Comparison of ENCODE assay signal across 10 cellular contexts in genomic region chr12:109934026-109934425, GRCh38. TPM values are rescaled to one million over a fixed set of nuclear protein-coding genes. Genes with fewer than 3 reads are reported as not detected.
DNase-seq lines count a peak whose midpoint lies in the region; ATAC-seq, FAIRE-seq and TF ChIP-seq lines count a peak whose summit lies in the region.
"Had no signal": no experiment of that assay in that cellular context is flagged by ENCODE, and none has a peak within 500 bp of the region (broad histone marks: within the 10 kb centered on the region; RNA-seq: fewer than 3 reads in every experiment).

No MANE protein-coding gene starts in this region.

- TF ChIP-seq CTCF in Caco-2 (IDR thresholded peaks at IDR 0.05; ENCODE audit: insufficient read depth in 1 of 2, low read depth in 1 of 2, low read length in 1 of 2, severe bottlenecking in 1 of 2, unreplicated experiment in 1 of 2) (peak; percentile 28 to 62), H9 (conservative IDR thresholded peaks at IDR 0.05) (peak; percentile 60), HepG2 (CRISPR knock-in tag; IDR thresholded peaks at IDR 0.05) (peak; percentile 68)

- CTCF ChIA-PET in Caco-2 (lab: Charles Lee) (no interaction called here), HepG2 (lab: Yijun Ruan, JAX; ENCODE audit: low intra/inter-chr PET ratio, low total read pairs) (no interaction called here)

- in situ Hi-C loops in HepG2 (cut with HindIII; ENCODE audit: extremely low pct_ligation_motif_present, low pct_unique_long_range_greater_than_20kb), result no loop called here

- H3K4me3 ChIP-seq in Caco-2 (ENCODE audit: low read depth, low read length) (no peak overlapping the region), HepG2 (replicated peaks in 1 of 3; ENCODE audit: insufficient read depth in 1 of 3, low read depth in 2 of 3, low read length in 3 of 3) (no peak overlapping the region), neuronal stem cell (ENCODE audit: low read length in 2 of 2) (no peak overlapping the region)
- H3K4me3 ChIP-seq: stomach had no signal

- H4K8ac ChIP-seq in H9 (replicated peaks; ENCODE audit: insufficient read length, low read depth, low read length), result no peak overlapping the region
- H4K8ac ChIP-seq in neuronal stem cell (ENCODE audit: low read depth, low read length), result no peak overlapping the region

- no peak overlapping the region for H3K27ac ChIP-seq in H9 (ENCODE audit: insufficient read length, low read depth, low read length)
- no peak overlapping the region for H3K27ac ChIP-seq in HepG2 (ENCODE audit: extremely low read length, insufficient read depth, low read length)
- H3K27ac ChIP-seq in neuronal stem cell (replicated peaks; ENCODE audit: low read length), result no peak overlapping the region

- TF ChIP-seq RAD21 in HepG2 (CRISPR knock-in tag; IDR thresholded peaks at IDR 0.05), result peak; percentile 58; the same call in 1 of the 2 replicates

- H2BK20ac ChIP-seq in H9 (ENCODE audit: low read depth, low read length, poor library complexity, severe bottlenecking), result no peak overlapping the region

- H3K23me2 ChIP-seq in H9 (ENCODE audit: insufficient read length, low read depth, low read length, poor library complexity, severe bottlenecking), result no peaks in the 10 kb centered on the region

- H2BK5ac ChIP-seq in H9 (ENCODE audit: insufficient read length, low read length), result no peak overlapping the region
- H2BK5ac ChIP-seq in neuronal stem cell (ENCODE audit: low read length), result no peak overlapping the region

- H3K27me3 Mint-ChIP-seq in Caco-2 (ENCODE audit: insufficient read depth, unreplicated experiment) (no peaks in the 10 kb centered on the region), H9 (ENCODE audit: low read depth) (no peaks in the 10 kb centered on the region)
- H3K27me3 Mint-ChIP-seq: T-cell had no signal

- H2BK12ac ChIP-seq in H9 (ENCODE audit: insufficient read length, low read depth, low read length) (no peak overlapping the region), neuronal stem cell (ENCODE audit: low read length) (no peak overlapping the region)

- peaks cover 11% of the 10 kb centered on the region for H3K4me1 Mint-ChIP-seq in Caco-2 (ENCODE audit: low read depth, unreplicated experiment)
- H3K4me1 Mint-ChIP-seq in H9, result peaks cover 0 to 4% of the 10 kb centered on the region in 2 experiments; a peak in 3 of 4 replicates
- H3K4me1 Mint-ChIP-seq: T-cell had no signal

- H3K9ac ChIP-seq in H9 (ENCODE audit: extremely low read depth, insufficient read length, low read length), result no peak overlapping the region
- no peak overlapping the region for H3K9ac ChIP-seq in HepG2 (ENCODE audit: insufficient read depth, low read depth, low read length)
- H3K9ac ChIP-seq in neuronal stem cell (ENCODE audit: low read depth, low read length, poor library complexity), result no peak overlapping the region

- no peak for TF ChIP-seq POLR2A in HepG2 (IDR thresholded peaks at IDR 0.05; ENCODE audit: insufficient read depth in 1 of 2, low read depth in 2 of 2, low read length in 2 of 2)

- H3K14ac ChIP-seq in H9 (ENCODE audit: insufficient read depth, low read length) (no peak overlapping the region), neuronal stem cell (ENCODE audit: low read length) (no peak overlapping the region)

- H4K91ac ChIP-seq in H9 (ENCODE audit: insufficient read length, low read depth, low read length) (no peak overlapping the region), neuronal stem cell (ENCODE audit: low read depth, low read length, poor library complexity) (no peak overlapping the region)

- H2BK120ac ChIP-seq in H9 (ENCODE audit: low read depth, low read length, poor library complexity, severe bottlenecking), result no peak overlapping the region
- no peak overlapping the region for H2BK120ac ChIP-seq in neuronal stem cell (ENCODE audit: low read depth, low read length)

- no peak overlapping the region for H3K56ac ChIP-seq in H9 (ENCODE audit: insufficient read length, low read depth, low read length)

- peak; percentile 33 to 40 for ATAC-seq in activated naive CD4-positive, alpha-beta T cell treated with anti-CD3 and anti-CD28 coated beads, Interleukin-2, amount 50 U/mL, for 72 hours
- peak; percentile 74 for ATAC-seq in HepG2
- no peak for ATAC-seq in HG03280 (IDR thresholded peaks at IDR 0.05; ENCODE audit: unreplicated experiment)
- ATAC-seq: T-cell had no signal

- H3K4me1 ChIP-seq in Caco-2 (peaks cover 13% of the 10 kb centered on the region), H9 (ENCODE audit: insufficient read depth, low read length) (no peaks in the 10 kb centered on the region), HepG2 (ENCODE audit: insufficient read depth, low read length) (peaks cover 32% of the 10 kb centered on the region), neuronal stem cell (ENCODE audit: control insufficient read depth in 2 of 2, insufficient read depth in 1 of 2, low read depth in 1 of 2, low read length in 2 of 2) (no peaks in the 10 kb centered on the region)

- no peak overlapping the region for H3K4me2 ChIP-seq in H9 (ENCODE audit: insufficient read depth, insufficient read length, low read length)
- no peak overlapping the region for H3K4me2 ChIP-seq in HepG2 (ENCODE audit: low read depth, low read length)
- no peak overlapping the region for H3K4me2 ChIP-seq in neuronal stem cell (ENCODE audit: insufficient read depth, low read length, poor library complexity, severe bottlenecking)

- no TSS peak for BruUV-seq in Caco-2 (replicated peaks; lab: Mats Ljungman, UMichigan)
- BruUV-seq in HepG2 (replicated peaks; lab: Mats Ljungman, UMichigan), result no TSS peak

- no peaks in the 10 kb centered on the region for H4K20me1 ChIP-seq in H9 (ENCODE audit: control insufficient read depth, insufficient read depth, insufficient read length)
- no peaks in the 10 kb centered on the region for H4K20me1 ChIP-seq in HepG2 (ENCODE audit: insufficient read depth, low read length)

- H3K9me3 Mint-ChIP-seq in Caco-2 (ENCODE audit: unreplicated experiment) (no peaks in the 10 kb centered on the region), H9 (no peaks in the 10 kb centered on the region)
- H3K9me3 Mint-ChIP-seq in activated naive CD4-positive, alpha-beta T cell treated with anti-CD3 and anti-CD28 coated beads, Interleukin-2, amount 50 U/mL, for 72 hours, result no peaks in the 10 kb centered on the region
- H3K9me3 Mint-ChIP-seq: T-cell had no signal

- H3K18ac ChIP-seq in H9 (ENCODE audit: insufficient read length, low read depth, low read length) (no peak overlapping the region), neuronal stem cell (ENCODE audit: low read length) (no peak overlapping the region)

- intact Hi-C loops in Caco-2 (cut with micrococcal nuclease; ENCODE audit: unreplicated experiment) (no loop called here), HepG2 (cut with micrococcal nuclease; ENCODE audit: unreplicated experiment) (no loop called here)

- H3K4ac ChIP-seq in H9 (ENCODE audit: low read depth, low read length), result no peak overlapping the region
- no peak overlapping the region for H3K4ac ChIP-seq in neuronal stem cell (ENCODE audit: low read length)

- no peak overlapping the region for H2AFZ ChIP-seq in H9 (ENCODE audit: low read length)
- H2AFZ ChIP-seq in HepG2 (ENCODE audit: low read length), result no peak overlapping the region
- H2AFZ ChIP-seq in neuronal stem cell (ENCODE audit: low read length), result no peak overlapping the region

- H3K27ac Mint-ChIP-seq in Caco-2 (ENCODE audit: unreplicated experiment) (no peak overlapping the region), H9 (peak overlapping the region in 1 of 3 experiments; percentile 21; a peak in 2 of 7 replicates)
- H3K27ac Mint-ChIP-seq in activated naive CD4-positive, alpha-beta T cell treated with anti-CD3 and anti-CD28 coated beads, Interleukin-2, amount 50 U/mL, for 72 hours, result peak overlapping the region in 1 of 2 donors; percentile 48
- H3K27ac Mint-ChIP-seq: T-cell had no signal

- no peak overlapping the region for H3K23ac ChIP-seq in H9 (ENCODE audit: insufficient read length, low read depth, low read length)
- no peak overlapping the region for H3K23ac ChIP-seq in neuronal stem cell (ENCODE audit: low read depth, low read length, poor library complexity)

- H3K4me3 Mint-ChIP-seq in Caco-2 (ENCODE audit: unreplicated experiment) (no peak overlapping the region), H9 (no peak overlapping the region)
- H3K4me3 Mint-ChIP-seq: T-cell had no signal

- POLR2A ChIA-PET in Caco-2 (lab: Charles Lee) (no interaction called here), HepG2 (lab: Yijun Ruan, JAX) (no interaction called here)

- no peak overlapping the region for H3T11ph ChIP-seq in H9 (ENCODE audit: low read length)

- DNase-seq in Caco-2 (peak in 1 of 2 experiments; percentile 30), H9 (no peak), HepG2 (ENCODE audit: low spot score) (no peak), HUDEP-2 (lab: John Stamatoyannopoulos, UW; ENCODE audit: unreplicated experiment in 76 of 76) (no peak), neuronal stem cell (ENCODE audit: low spot score) (no peak)
- no peak for DNase-seq in activated naive CD4-positive, alpha-beta T cell treated with anti-CD3 and anti-CD28 coated beads, Interleukin-2, amount 50 U/mL, for 72 hours (ENCODE audit: low spot score in 2 of 2)
- DNase-seq: retina, stomach had no signal

- no peak for TF ChIP-seq EP300 in HepG2 (IDR thresholded peaks at IDR 0.05; ENCODE audit: low read depth in 2 of 2, low read length in 2 of 2)
- no peak for TF ChIP-seq EP300 in HepG2 (CRISPR knock-in tag; IDR thresholded peaks at IDR 0.05; ENCODE audit: borderline replicate concordance)

- H2BK15ac ChIP-seq in H9 (ENCODE audit: low read depth, low read length) (no peak overlapping the region), neuronal stem cell (ENCODE audit: low read length) (no peak overlapping the region)

- H2AK5ac ChIP-seq in H9 (ENCODE audit: insufficient read length, low read length) (no peak overlapping the region), neuronal stem cell (ENCODE audit: low read depth, low read length) (no peak overlapping the region)

- H3K36me3 Mint-ChIP-seq in Caco-2 (ENCODE audit: insufficient read depth, unreplicated experiment) (peaks cover 32% of the 10 kb centered on the region), H9 (ENCODE audit: insufficient read depth in 1 of 3, low read depth in 3 of 3) (peaks cover 7 to 59% (median 30%) of the 10 kb centered on the region in 3 experiments; a peak in 5 of 7 replicates)
- peaks cover 0 to 6% of the 10 kb centered on the region in 2 donors for H3K36me3 Mint-ChIP-seq in activated naive CD4-positive, alpha-beta T cell treated with anti-CD3 and anti-CD28 coated beads, Interleukin-2, amount 50 U/mL, for 72 hours

- H3K36me3 ChIP-seq in Caco-2 (ENCODE audit: control insufficient read depth, insufficient read depth, low read length), result no peaks in the 10 kb centered on the region; the same call in 1 of the 2 replicates
- peaks cover 14 to 54% of the 10 kb centered on the region in 2 experiments for H3K36me3 ChIP-seq in HepG2 (replicated peaks in 1 of 2; ENCODE audit: control insufficient read depth in 1 of 2, insufficient read depth in 2 of 2, low read length in 2 of 2)
- H3K36me3 ChIP-seq in neuronal stem cell (replicated peaks in 1 of 2; ENCODE audit: control insufficient read depth in 2 of 2, insufficient read depth in 2 of 2, low read length in 2 of 2), result peaks cover 20 to 89% of the 10 kb centered on the region in 2 donors

- no peaks in the 10 kb centered on the region for H3K79me2 ChIP-seq in H9 (ENCODE audit: insufficient read depth, low read length)
- H3K79me2 ChIP-seq in HepG2 (ENCODE audit: insufficient read depth, low read length), result no peaks in the 10 kb centered on the region

- H4K5ac ChIP-seq in H9 (ENCODE audit: insufficient read length, low read depth, low read length), result no peak overlapping the region

- H3K27me3 ChIP-seq in Caco-2 (replicated peaks; ENCODE audit: control insufficient read depth, insufficient read depth, low read length), result no peaks in the 10 kb centered on the region
- H3K27me3 ChIP-seq in H9 (ENCODE audit: insufficient read depth, low read length), result no peaks in the 10 kb centered on the region
- H3K27me3 ChIP-seq in HepG2 (ENCODE audit: control insufficient read depth in 1 of 2, insufficient read depth in 2 of 2, low read length in 2 of 2), result no peaks in the 10 kb centered on the region
- H3K27me3 ChIP-seq in neuronal stem cell (ENCODE audit: control insufficient read depth in 3 of 3, insufficient read depth in 3 of 3, low read depth in 1 of 3, low read length in 3 of 3), result peaks cover 0 to 2% (median 0%) of the 10 kb centered on the region in 3 experiments
- H3K27me3 ChIP-seq: stomach had no signal

- WGBS in H9 (ENCODE audit: extremely low coverage, insufficient read length, low lambda C conversion rate), result no CpG with 5 or more reads among the region's 5 CpGs
- 73% methylated on average over 5 of the region's 5 CpGs for WGBS in HepG2 (ENCODE audit: low lambda C conversion rate)
- whole genome bisulfite sequencing in neuronal stem cell (ENCODE audit: extremely low coverage in 2 of 2, insufficient read length in 2 of 2, insufficient replicate concordance in 1 of 2), 2 donors, result no CpG with 5 or more reads among the region's 5 CpGs

- peak; percentile 78 for FAIRE-seq in HepG2 (lab: Jason Lieb, UNC)

- H3K79me1 ChIP-seq in H9 (ENCODE audit: insufficient read depth, low read depth, low read length, poor library complexity, severe bottlenecking), result no peaks in the 10 kb centered on the region
- H3K79me1 ChIP-seq in neuronal stem cell (ENCODE audit: low read depth, low read length), result peaks cover 2% of the 10 kb centered on the region

- H3K9me3 ChIP-seq in Caco-2 (no peaks in the 10 kb centered on the region), H9 (ENCODE audit: control insufficient read depth, low read depth, low read length) (no peaks in the 10 kb centered on the region), HepG2 (ENCODE audit: low read length) (no peaks in the 10 kb centered on the region), neuronal stem cell (replicated peaks in 1 of 2; ENCODE audit: control insufficient read depth in 2 of 2, insufficient read depth in 1 of 2, low read depth in 1 of 2, low read length in 2 of 2) (no peaks in the 10 kb centered on the region)
- H3K9me3 ChIP-seq: stomach had no signal

RNA-seq across cellular contexts. Expression of gene TCHP, which starts 34.0 kb away (rescaled TPM):
- total RNA-seq in Caco-2 (2022), result 17.7 and 19.5 TPM in 2 replicates
- total RNA-seq in H9 (2021), result 12.6 and 13.3 TPM in 2 replicates
- total RNA-seq in activated naive CD4-positive, alpha-beta T cell treated with anti-CD3 and anti-CD28 coated beads, Interleukin-2, amount 50 U/mL, for 72 hours, result 10 to 100 TPM; 14.9 to 18.3 TPM
- total RNA-seq in HepG2 (2016; rRNA removed; fragmentation: Illumina TruSeq; extraction: Trizol), result 10.4 and 12.2 TPM in 2 replicates
- total RNA-seq in HepG2 (2016; cell fraction: cytosol; rRNA removed; fragmentation: Illumina TruSeq; extraction: Trizol; ENCODE audit: low read depth), result 2.5 and 2.6 TPM in 2 replicates
- total RNA-seq in HepG2 (2016; cell fraction: insoluble cytoplasmic fraction; rRNA removed; fragmentation: Illumina TruSeq; extraction: Trizol), result 8.5 and 11.7 TPM in 2 replicates
- total RNA-seq in HepG2 (2016; cell fraction: membrane; rRNA removed; fragmentation: Illumina TruSeq; extraction: Trizol), result 5.2 and 5.6 TPM in 2 replicates
- total RNA-seq in HepG2 (2016; cell fraction: nucleus; rRNA removed; fragmentation: Illumina TruSeq; extraction: Trizol), result 12.5 and 13.8 TPM in 2 replicates
- polyA plus RNA-seq in HepG2 (2011; rRNA removed), result 6.3 and 6.7 TPM in 2 replicates
- polyA plus RNA-seq in HepG2 (2011; cell fraction: cytosol; rRNA removed), result 4.3 and 5.7 TPM in 2 replicates
- polyA plus RNA-seq in HepG2 (2011; cell fraction: nucleus; rRNA removed), result 32.3 and 36.3 TPM in 2 replicates
- 7.6 and 9.7 TPM in 2 replicates for polyA plus RNA-seq in HepG2 (2012)
- 1.2 and 1.4 TPM in 2 replicates for polyA plus RNA-seq in HepG2 (2016; cell fraction: cytosol; fragmentation: Illumina TruSeq; extraction: Trizol; ENCODE audit: low read depth)
- 11.8 and 12.5 TPM in 2 replicates for polyA plus RNA-seq in HepG2 (2016; cell fraction: insoluble cytoplasmic fraction; fragmentation: Illumina TruSeq; extraction: Trizol; ENCODE audit: low read depth)
- 3.1 and 3.4 TPM in 2 replicates for polyA plus RNA-seq in HepG2 (2016; cell fraction: membrane; fragmentation: Illumina TruSeq; extraction: Trizol; ENCODE audit: low read depth)
- 29.5 and 29.6 TPM in 2 replicates for polyA plus RNA-seq in HepG2 (2016; cell fraction: nucleus; fragmentation: Illumina TruSeq; extraction: Trizol; ENCODE audit: insufficient read depth, low read depth)
- polyA minus RNA-seq in HepG2 (2011; rRNA and poly(A)+ RNA removed; ENCODE audit: low replicate concordance), result 5.0 and 14.9 TPM in 2 replicates
- 1.4 and 1.7 TPM in 2 replicates for polyA minus RNA-seq in HepG2 (2011; cell fraction: cytosol; rRNA and poly(A)+ RNA removed)
- polyA minus RNA-seq in HepG2 (2011; cell fraction: nucleus; rRNA and poly(A)+ RNA removed), result 11.3 and 11.8 TPM in 2 replicates
- polyA plus RNA-seq in neuronal stem cell (2013, experiment 1 of 2), result 17.3 TPM
- polyA plus RNA-seq in neuronal stem cell (2013, experiment 2 of 2), result 17.6 TPM

RNA-seq across cellular contexts. Expression of gene GLTP, which starts 53.7 kb away (rescaled TPM):
- 12.2 and 14.9 TPM in 2 replicates for total RNA-seq in Caco-2 (2022)
- total RNA-seq in H9 (2021), result 15.5 and 15.7 TPM in 2 replicates
- total RNA-seq in activated naive CD4-positive, alpha-beta T cell treated with anti-CD3 and anti-CD28 coated beads, Interleukin-2, amount 50 U/mL, for 72 hours, result 10 to 100 TPM; 22.2 to 24.9 TPM
- 12.9 and 13.0 TPM in 2 replicates for total RNA-seq in HepG2 (2016; rRNA removed; fragmentation: Illumina TruSeq; extraction: Trizol)
- 14.4 and 15.2 TPM in 2 replicates for total RNA-seq in HepG2 (2016; cell fraction: cytosol; rRNA removed; fragmentation: Illumina TruSeq; extraction: Trizol; ENCODE audit: low read depth)
- total RNA-seq in HepG2 (2016; cell fraction: insoluble cytoplasmic fraction; rRNA removed; fragmentation: Illumina TruSeq; extraction: Trizol), result 12.4 and 12.7 TPM in 2 replicates
- total RNA-seq in HepG2 (2016; cell fraction: membrane; rRNA removed; fragmentation: Illumina TruSeq; extraction: Trizol), result 34.8 and 35.0 TPM in 2 replicates
- 4.4 and 5.2 TPM in 2 replicates for total RNA-seq in HepG2 (2016; cell fraction: nucleus; rRNA removed; fragmentation: Illumina TruSeq; extraction: Trizol)
- 10.7 and 11.5 TPM in 2 replicates for polyA plus RNA-seq in HepG2 (2011; rRNA removed)
- 10.9 and 11.5 TPM in 2 replicates for polyA plus RNA-seq in HepG2 (2011; cell fraction: cytosol; rRNA removed)
- 3.4 and 4.3 TPM in 2 replicates for polyA plus RNA-seq in HepG2 (2011; cell fraction: nucleus; rRNA removed)
- 12.3 and 13.7 TPM in 2 replicates for polyA plus RNA-seq in HepG2 (2012)
- 20.7 and 21.8 TPM in 2 replicates for polyA plus RNA-seq in HepG2 (2016; cell fraction: cytosol; fragmentation: Illumina TruSeq; extraction: Trizol; ENCODE audit: low read depth)
- 17.9 TPM in 2 replicates for polyA plus RNA-seq in HepG2 (2016; cell fraction: insoluble cytoplasmic fraction; fragmentation: Illumina TruSeq; extraction: Trizol; ENCODE audit: low read depth)
- polyA plus RNA-seq in HepG2 (2016; cell fraction: membrane; fragmentation: Illumina TruSeq; extraction: Trizol; ENCODE audit: low read depth), result 36.8 and 38.1 TPM in 2 replicates
- 10.2 and 10.4 TPM in 2 replicates for polyA plus RNA-seq in HepG2 (2016; cell fraction: nucleus; fragmentation: Illumina TruSeq; extraction: Trizol; ENCODE audit: insufficient read depth, low read depth)
- 25.4 and 50.4 TPM in 2 replicates for polyA minus RNA-seq in HepG2 (2011; rRNA and poly(A)+ RNA removed; ENCODE audit: low replicate concordance)
- polyA minus RNA-seq in HepG2 (2011; cell fraction: cytosol; rRNA and poly(A)+ RNA removed), result 16.7 and 19.5 TPM in 2 replicates
- polyA minus RNA-seq in HepG2 (2011; cell fraction: nucleus; rRNA and poly(A)+ RNA removed), result 2.4 and 3.9 TPM in 2 replicates
- polyA plus RNA-seq in neuronal stem cell (2013, experiment 1 of 2), result 23.7 TPM
- polyA plus RNA-seq in neuronal stem cell (2013, experiment 2 of 2), result 24.7 TPM
